ENCODE assay signal across 17 cellular contexts in the genomic region with DNA sequence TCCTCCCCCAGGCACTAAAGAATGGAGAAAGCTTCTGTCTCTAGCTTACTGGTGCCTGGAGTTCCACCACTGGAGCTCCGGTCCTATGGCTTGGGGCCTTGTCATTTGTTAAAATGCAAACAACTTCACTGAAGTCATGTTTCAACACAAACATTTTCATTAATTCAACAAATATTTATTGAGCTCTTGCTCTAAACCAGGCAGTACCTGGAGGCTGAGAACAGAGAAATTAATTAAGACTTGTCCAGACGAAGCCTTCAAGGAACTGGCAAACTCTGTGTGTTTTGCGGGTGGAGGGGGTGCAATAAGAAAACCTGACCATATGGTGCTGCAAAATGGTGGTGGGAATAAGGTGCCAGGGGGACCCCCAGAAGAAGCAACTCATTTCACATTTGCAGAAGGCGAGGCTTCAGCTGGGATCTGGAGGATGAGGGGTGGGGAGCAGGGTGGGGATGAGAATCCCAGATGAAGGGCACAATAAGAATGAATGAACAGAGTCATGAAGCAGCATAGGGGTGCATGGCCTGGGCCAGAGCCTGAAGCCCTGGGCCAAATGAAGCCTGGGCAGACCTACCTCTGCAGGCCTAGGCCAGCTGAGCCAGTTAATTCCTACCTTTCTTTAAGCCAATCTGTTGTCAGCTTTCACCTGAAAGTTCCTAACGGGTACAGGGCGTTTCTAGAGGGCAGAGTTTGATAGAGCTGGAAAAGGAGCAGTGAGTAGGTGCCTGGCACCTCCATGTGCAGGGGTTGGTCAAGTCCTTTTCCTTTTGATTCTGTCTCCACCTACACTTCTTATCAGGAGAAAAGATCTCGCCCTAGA.
DNase-seq lines count a peak whose midpoint lies in the region; TF ChIP-seq lines count a peak whose summit lies in the region.
"Had no signal": no experiment of that assay in that cellular context is flagged by ENCODE, and none has a peak within 500 bp of the region (broad histone marks: within the 10 kb centered on the region; RNA-seq: fewer than 3 reads in every experiment).

No MANE protein-coding gene starts in this region.

- no peaks in the 10 kb centered on the region for H3F3A ChIP-seq in SK-N-SH (replicated peaks; ENCODE audit: insufficient read depth)

- peak; percentile 30 for DNase-seq in activated CD8-positive, alpha-beta memory T cell treated with anti-CD3 and anti-CD28 coated beads for 24 hours
- DNase-seq in activated CD8-positive, alpha-beta memory T cell treated with anti-CD3 and anti-CD28 coated beads, Interleukin-2, amount 50 U/mL, for 48 hours: no peak
- DNase-seq in GM10248 (ENCODE audit: extremely low spot score): peak; percentile 8
- DNase-seq in hepatic stellate cell (ENCODE audit: low spot score): peak; percentile 2
- DNase-seq in prostate gland (ENCODE audit: low spot score): peak; percentile 5
- DNase-seq in nephron progenitor cell: no peak
- no peak for DNase-seq in SK-N-SH
- DNase-seq in posterior cingulate gyrus: no peak
- DNase-seq: CD4-positive, CD25-positive, alpha-beta regulatory T cell; DND-41; GDM1; NCI-H1092 treated with DMSO at 0.1 percent for 48 hours; NCI-H1694; NCI-H748 treated with DMSO at 0.1 percent for 48 hours; Right ventricle myocardium superior had no signal

- no peaks in the 10 kb centered on the region for H3K9me3 Mint-ChIP-seq in nephron progenitor cell
- H3K9me3 Mint-ChIP-seq: GM23338 had no signal

- TF ChIP-seq EP300 in SK-N-SH (IDR thresholded peaks at IDR 0.05; ENCODE audit: borderline replicate concordance in 1 of 2, low read depth in 1 of 2, low read length in 1 of 2): no peak

- H3K27me3 ChIP-seq in prostate gland (replicated peaks; ENCODE audit: insufficient read depth) (peaks cover 2% of the 10 kb centered on the region), SK-N-SH (ENCODE audit: insufficient read depth) (no peaks in the 10 kb centered on the region)

- no peak for TF ChIP-seq CTCF in GM10248 (IDR thresholded peaks at IDR 0.05; ENCODE audit: control extremely low read depth, extremely low read depth, low read depth, missing control alignments)
- no peak for TF ChIP-seq CTCF in prostate gland (IDR thresholded peaks at IDR 0.05)
- TF ChIP-seq CTCF in nephron progenitor cell (IDR thresholded peaks at IDR 0.05): no peak
- no peak for TF ChIP-seq CTCF in SK-N-SH (IDR thresholded peaks at IDR 0.05)

- peaks cover 26% of the 10 kb centered on the region for H3K4me1 Mint-ChIP-seq in nephron progenitor cell
- H3K4me1 Mint-ChIP-seq: CD4-positive, CD25-positive, alpha-beta regulatory T cell; GM23338 had no signal

- CTCF ChIA-PET in GM10248 (lab: Yijun Ruan, JAX) (interaction anchor here (1.1 kb wide), 1 partner anchor 10 kb away, joined by 4 read pairs; no protein-coding TSS in a partner anchor), SK-N-SH (lab: Yijun Ruan, JAX) (interaction anchor here (1.8 kb wide), 1 partner anchor 17 kb away, joined by 5 read pairs; no protein-coding TSS in a partner anchor)

- peaks cover 7% of the 10 kb centered on the region for H3K27me3 Mint-ChIP-seq in nephron progenitor cell (ENCODE audit: low read depth, poor library complexity)

- H4K20me1 ChIP-seq in SK-N-SH (ENCODE audit: insufficient read depth): no peaks in the 10 kb centered on the region

- no peak overlapping the region for H3K9ac ChIP-seq in SK-N-SH

- TF ChIP-seq RAD21 in SK-N-SH (IDR thresholded peaks at IDR 0.05; ENCODE audit: low read length): no peak

- POLR2A ChIA-PET in GM10248 (lab: Yijun Ruan, JAX) (interaction anchor here (0.6 kb wide), 1 partner anchor 877 kb away, joined by 6 read pairs; no protein-coding TSS in a partner anchor), SK-N-SH (lab: Yijun Ruan, JAX) (no interaction called here)

- H3K27ac ChIP-seq in prostate gland: no peak overlapping the region
- no peak overlapping the region for H3K27ac ChIP-seq in SK-N-SH (ENCODE audit: low read depth in 2 of 2, low read length in 1 of 2)
- H3K27ac ChIP-seq: A549 had no signal

- H3K4me3 Mint-ChIP-seq in nephron progenitor cell: no peak overlapping the region
- H3K4me3 Mint-ChIP-seq: CD4-positive, CD25-positive, alpha-beta regulatory T cell; GM23338 had no signal

- H3K9me3 ChIP-seq in prostate gland (no peaks in the 10 kb centered on the region), SK-N-SH (no peaks in the 10 kb centered on the region)
- H3K9me3 ChIP-seq: A549 had no signal

- no peak overlapping the region for H2AFZ ChIP-seq in SK-N-SH (ENCODE audit: low read depth)
- H2AFZ ChIP-seq: GM23338 had no signal

- 58% methylated on average over 7 of the region's 7 CpGs for WGBS in prostate gland
- WGBS in SK-N-SH (ENCODE audit: low lambda C conversion rate): 56% methylated on average over 7 of the region's 7 CpGs

- no peak for TF ChIP-seq POLR2A in prostate gland (IDR thresholded peaks at IDR 0.05)

- no peak overlapping the region for H3K27ac Mint-ChIP-seq in nephron progenitor cell
- H3K27ac Mint-ChIP-seq: CD4-positive, CD25-positive, alpha-beta regulatory T cell; GM23338 had no signal

- no peaks in the 10 kb centered on the region for H3K36me3 ChIP-seq in prostate gland
- H3K36me3 ChIP-seq in SK-N-SH (replicated peaks in 1 of 2; ENCODE audit: control insufficient read depth in 1 of 2, insufficient read depth in 2 of 2, low read length in 1 of 2): no peaks in the 10 kb centered on the region

- intact Hi-C loops in prostate gland (cut with DNase I): no loop called here
- intact Hi-C loops in posterior cingulate gyrus (cut with DNase I): no loop called here

- H3K4me1 ChIP-seq in prostate gland (replicated peaks): no peaks in the 10 kb centered on the region
- H3K4me1 ChIP-seq in SK-N-SH (ENCODE audit: control insufficient read depth in 1 of 2, insufficient read depth in 2 of 2, low read depth in 1 of 2, low read length in 1 of 2): no peaks in the 10 kb centered on the region; a peak in 1 of 4 replicates
- H3K4me1 ChIP-seq: A549 had no signal

- H3K4me3 ChIP-seq in prostate gland (no peak overlapping the region), SK-N-SH (ENCODE audit: low read depth in 2 of 2, low read length in 1 of 2) (no peak overlapping the region)
- H3K4me3 ChIP-seq: A549, GM23338 had no signal

- no peaks in the 10 kb centered on the region for H3K36me3 Mint-ChIP-seq in nephron progenitor cell (ENCODE audit: low read depth)
- H3K36me3 Mint-ChIP-seq: CD4-positive, CD25-positive, alpha-beta regulatory T cell had no signal

- no peak overlapping the region for H3K4me2 ChIP-seq in SK-N-SH
- H3K4me2 ChIP-seq: A549, GM23338 had no signal

- H3K79me2 ChIP-seq in SK-N-SH (ENCODE audit: insufficient read depth): no peaks in the 10 kb centered on the region

- no peaks in the 10 kb centered on the region for H3K9me2 ChIP-seq in SK-N-SH

TF ChIP-seq in SK-N-SH, 30 proteins besides CTCF, POLR2A, EP300 and RAD21:
- TF ChIP-seq POLR2AphosphoS5 (IDR thresholded peaks at IDR 0.05; ENCODE audit: low read depth, low read length) (no peak), MEF2A (IDR thresholded peaks at IDR 0.05; ENCODE audit: borderline replicate concordance, low read depth) (no peak), RCOR1 (IDR thresholded peaks at IDR 0.05; ENCODE audit: low read length) (no peak), YY1 (IDR thresholded peaks at IDR 0.05; ENCODE audit: low read depth) (no peak), TCF12 (IDR thresholded peaks at IDR 0.05) (no peak), JUND (IDR thresholded peaks at IDR 0.05) (no peak), GATA2 (CRISPR knock-in tag; IDR thresholded peaks at IDR 0.05) (no peak), FOXM1 (IDR thresholded peaks at IDR 0.05; ENCODE audit: low read depth) (no peak), NFIC (IDR thresholded peaks at IDR 0.05; ENCODE audit: borderline replicate concordance) (no peak), TEAD4 (IDR thresholded peaks at IDR 0.05; ENCODE audit: borderline replicate concordance, insufficient read depth) (no peak), ELF1 (IDR thresholded peaks at IDR 0.05) (no peak), EZH2phosphoT487 (IDR thresholded peaks at IDR 0.05; ENCODE audit: borderline replicate concordance, low read depth) (no peak)
- TF ChIP-seq, protein P1, sequence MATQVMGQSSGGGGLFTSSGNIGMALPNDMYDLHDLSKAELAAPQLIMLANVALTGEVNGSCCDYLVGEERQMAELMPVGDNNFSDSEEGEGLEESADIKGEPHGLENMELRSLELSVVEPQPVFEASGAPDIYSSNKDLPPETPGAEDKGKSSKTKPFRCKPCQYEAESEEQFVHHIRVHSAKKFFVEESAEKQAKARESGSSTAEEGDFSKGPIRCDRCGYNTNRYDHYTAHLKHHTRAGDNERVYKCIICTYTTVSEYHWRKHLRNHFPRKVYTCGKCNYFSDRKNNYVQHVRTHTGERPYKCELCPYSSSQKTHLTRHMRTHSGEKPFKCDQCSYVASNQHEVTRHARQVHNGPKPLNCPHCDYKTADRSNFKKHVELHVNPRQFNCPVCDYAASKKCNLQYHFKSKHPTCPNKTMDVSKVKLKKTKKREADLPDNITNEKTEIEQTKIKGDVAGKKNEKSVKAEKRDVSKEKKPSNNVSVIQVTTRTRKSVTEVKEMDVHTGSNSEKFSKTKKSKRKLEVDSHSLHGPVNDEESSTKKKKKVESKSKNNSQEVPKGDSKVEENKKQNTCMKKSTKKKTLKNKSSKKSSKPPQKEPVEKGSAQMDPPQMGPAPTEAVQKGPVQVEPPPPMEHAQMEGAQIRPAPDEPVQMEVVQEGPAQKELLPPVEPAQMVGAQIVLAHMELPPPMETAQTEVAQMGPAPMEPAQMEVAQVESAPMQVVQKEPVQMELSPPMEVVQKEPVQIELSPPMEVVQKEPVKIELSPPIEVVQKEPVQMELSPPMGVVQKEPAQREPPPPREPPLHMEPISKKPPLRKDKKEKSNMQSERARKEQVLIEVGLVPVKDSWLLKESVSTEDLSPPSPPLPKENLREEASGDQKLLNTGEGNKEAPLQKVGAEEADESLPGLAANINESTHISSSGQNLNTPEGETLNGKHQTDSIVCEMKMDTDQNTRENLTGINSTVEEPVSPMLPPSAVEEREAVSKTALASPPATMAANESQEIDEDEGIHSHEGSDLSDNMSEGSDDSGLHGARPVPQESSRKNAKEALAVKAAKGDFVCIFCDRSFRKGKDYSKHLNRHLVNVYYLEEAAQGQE (IDR thresholded peaks at IDR 0.05; ENCODE audit: low read depth, low read length): no peak
- TF ChIP-seq, protein P2, sequence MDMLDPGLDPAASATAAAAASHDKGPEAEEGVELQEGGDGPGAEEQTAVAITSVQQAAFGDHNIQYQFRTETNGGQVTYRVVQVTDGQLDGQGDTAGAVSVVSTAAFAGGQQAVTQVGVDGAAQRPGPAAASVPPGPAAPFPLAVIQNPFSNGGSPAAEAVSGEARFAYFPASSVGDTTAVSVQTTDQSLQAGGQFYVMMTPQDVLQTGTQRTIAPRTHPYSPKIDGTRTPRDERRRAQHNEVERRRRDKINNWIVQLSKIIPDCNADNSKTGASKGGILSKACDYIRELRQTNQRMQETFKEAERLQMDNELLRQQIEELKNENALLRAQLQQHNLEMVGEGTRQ (IDR thresholded peaks at IDR 0.05; ENCODE audit: borderline replicate concordance, low read depth, low read length): no peak
- TF ChIP-seq, protein P3, sequence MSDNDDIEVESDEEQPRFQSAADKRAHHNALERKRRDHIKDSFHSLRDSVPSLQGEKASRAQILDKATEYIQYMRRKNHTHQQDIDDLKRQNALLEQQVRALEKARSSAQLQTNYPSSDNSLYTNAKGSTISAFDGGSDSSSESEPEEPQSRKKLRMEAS (IDR thresholded peaks at IDR 0.05; ENCODE audit: low read depth): no peak
TF ChIP-seq in SK-N-SH: peak in this region for 0.

Comparison
In these comparisons a context has a peak if more than half of its experiments do, and no peak if none do; other contexts are left out.
1. DNase-seq: peak in activated CD8-positive, alpha-beta memory T cell treated with anti-CD3 and anti-CD28 coated beads for 24 hours (single experiment), GM10248 (single experiment), hepatic stellate cell (single experiment) and prostate gland (single experiment); none in activated CD8-positive, alpha-beta memory T cell treated with anti-CD3 and anti-CD28 coated beads, Interleukin-2, amount 50 U/mL, for 48 hours (single experiment), nephron progenitor cell (single experiment), SK-N-SH (single experiment) and posterior cingulate gyrus (0 of 10).